36 cellular contexts compared by ENCODE assay signal in the genomic region with DNA sequence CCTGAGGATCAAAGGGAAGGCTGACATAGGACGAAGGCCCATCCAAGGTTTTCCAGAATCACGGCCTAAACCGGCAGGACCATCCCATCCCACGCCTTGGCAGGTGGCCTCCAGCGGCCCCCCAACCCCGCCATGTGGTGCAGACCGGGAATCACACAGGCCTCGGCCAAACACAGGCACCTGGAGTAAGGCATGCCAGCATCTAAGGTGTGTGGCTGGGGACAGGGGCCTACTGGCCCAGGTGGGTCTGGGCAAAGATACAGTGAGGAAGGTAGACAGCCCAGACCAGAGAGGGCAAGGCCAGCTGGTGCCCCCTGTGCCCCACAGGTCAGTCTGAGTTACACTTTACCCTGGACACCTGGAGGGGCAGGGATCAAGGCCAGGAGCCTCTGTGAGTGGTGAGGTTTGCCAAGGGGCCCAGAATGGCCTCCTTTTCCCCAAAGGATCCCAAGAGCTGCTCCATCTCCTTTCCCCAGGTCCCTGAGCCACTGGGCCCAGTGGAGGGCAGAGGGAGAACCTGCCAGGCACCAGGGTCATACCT. TPM values are rescaled to one million over a fixed set of nuclear protein-coding genes. Genes with fewer than 3 reads are reported as not detected.
"Had no signal": no experiment of that assay in that cellular context is flagged by ENCODE, and none has a peak within 500 bp of the region (broad histone marks: within the 10 kb centered on the region; RNA-seq: fewer than 3 reads in every experiment).

No MANE protein-coding gene starts in this region.

- H3K27ac Mint-ChIP-seq: activated B cell treated with CpG ODN at 0.5 μM for 24 hours; activated CD4-positive, alpha-beta memory T cell treated with anti-CD3 and anti-CD28 coated beads for 36 hours; activated CD4-positive, alpha-beta T cell treated with anti-CD3 and anti-CD28 coated beads, Interleukin-2, amount 10 ng/mL, durations not matched to agents 24 days and 14 days; activated CD8-positive, alpha-beta T cell treated with anti-CD3 and anti-CD28 coated beads for 36 hours; activated naive CD4-positive, alpha-beta T cell treated with anti-CD3 and anti-CD28 coated beads, Interleukin-2, amount 10 ng/mL, durations not matched to agents 7 days and 5 days; activated naive CD4-positive, alpha-beta T cell treated with anti-CD3 and anti-CD28 coated beads, Interleukin-2, amount 50 U/mL, for 24 hours; activated naive CD8-positive, alpha-beta T cell; activated naive CD8-positive, alpha-beta T cell treated with anti-CD3 and anti-CD28 coated beads, Interleukin-2, amount 10 ng/mL, durations not matched to agents 7 days and 5 days; activated naive CD8-positive, alpha-beta T cell treated with anti-CD3 and anti-CD28 coated beads, Interleukin-2, amount 50 U/mL, for 24 hours; activated T-cell treated with anti-CD3 and anti-CD28 coated beads, Interleukin-2, amount 50 U/mL, for 24 hours; activated T-helper 2 cell treated with anti-CD3 and anti-CD28 coated beads, Interferon-gamma antibody, Interleukin-2, Interleukin-4, amounts not matched to agents 10 μg/mL and 5 μg/mL and 100 μg/mL, durations not matched to agents 14 hours and 24 hours and 36 hours; T-helper 1 cell treated with Interleukin-12 subunit alpha and Interleukin-12 subunit beta and Interleukin-4 antibody, amounts not matched to agents 30 μg/mL and 1 μg/mL, for 36 hours; T-helper 2 cell treated with Interferon-gamma antibody and Interleukin-4, amounts not matched to agents 5 μg/mL and 100 μg/mL, for 36 hours had no signal

- H3K27me3 Mint-ChIP-seq: activated CD4-positive, alpha-beta T cell treated with anti-CD3 and anti-CD28 coated beads, Interleukin-2, amount 10 ng/mL, durations not matched to agents 24 days and 14 days; activated naive CD4-positive, alpha-beta T cell treated with anti-CD3 and anti-CD28 coated beads, Interleukin-2, amount 50 U/mL, for 24 hours; activated naive CD8-positive, alpha-beta T cell; activated naive CD8-positive, alpha-beta T cell treated with anti-CD3 and anti-CD28 coated beads, Interleukin-2, amount 10 ng/mL, durations not matched to agents 7 days and 5 days had no signal

- H3K4me1 Mint-ChIP-seq: activated B cell treated with CpG ODN at 0.5 μM for 24 hours; activated CD4-positive, alpha-beta T cell treated with anti-CD3 and anti-CD28 coated beads, Interleukin-2, amount 10 ng/mL, durations not matched to agents 24 days and 14 days; activated naive CD4-positive, alpha-beta T cell treated with anti-CD3 and anti-CD28 coated beads, Interleukin-2, amount 10 ng/mL, durations not matched to agents 7 days and 5 days; activated naive CD4-positive, alpha-beta T cell treated with anti-CD3 and anti-CD28 coated beads, Interleukin-2, amount 50 U/mL, for 24 hours; activated naive CD8-positive, alpha-beta T cell treated with anti-CD3 and anti-CD28 coated beads, Interleukin-2, amount 10 ng/mL, durations not matched to agents 7 days and 5 days; activated naive CD8-positive, alpha-beta T cell treated with anti-CD3 and anti-CD28 coated beads, Interleukin-2, amount 50 U/mL, for 24 hours had no signal

- H3K4me3 Mint-ChIP-seq: activated B cell treated with CpG ODN at 0.5 μM for 24 hours; activated CD4-positive, alpha-beta memory T cell treated with anti-CD3 and anti-CD28 coated beads for 36 hours; activated CD4-positive, alpha-beta T cell treated with anti-CD3 and anti-CD28 coated beads, Interleukin-2, amount 10 ng/mL, durations not matched to agents 24 days and 14 days; activated CD8-positive, alpha-beta T cell treated with anti-CD3 and anti-CD28 coated beads for 36 hours; activated naive CD4-positive, alpha-beta T cell treated with anti-CD3 and anti-CD28 coated beads, Interleukin-2, amount 10 ng/mL, durations not matched to agents 7 days and 5 days; activated naive CD4-positive, alpha-beta T cell treated with anti-CD3 and anti-CD28 coated beads, Interleukin-2, amount 50 U/mL, for 24 hours; activated naive CD8-positive, alpha-beta T cell; activated naive CD8-positive, alpha-beta T cell treated with anti-CD3 and anti-CD28 coated beads, Interleukin-2, amount 10 ng/mL, durations not matched to agents 7 days and 5 days; activated naive CD8-positive, alpha-beta T cell treated with anti-CD3 and anti-CD28 coated beads, Interleukin-2, amount 50 U/mL, for 24 hours; activated T-cell treated with anti-CD3 and anti-CD28 coated beads, Interleukin-2, amount 50 U/mL, for 24 hours; T-helper 1 cell treated with Interleukin-12 subunit alpha and Interleukin-12 subunit beta and Interleukin-4 antibody, amounts not matched to agents 30 μg/mL and 1 μg/mL, for 36 hours; T-helper 2 cell treated with Interferon-gamma antibody and Interleukin-4, amounts not matched to agents 5 μg/mL and 100 μg/mL, for 36 hours had no signal

- H3K9me3 Mint-ChIP-seq: activated B cell treated with CpG ODN at 0.5 μM for 24 hours; activated CD4-positive, alpha-beta memory T cell treated with anti-CD3 and anti-CD28 coated beads for 36 hours; activated CD4-positive, alpha-beta T cell treated with anti-CD3 and anti-CD28 coated beads, Interleukin-2, amount 10 ng/mL, durations not matched to agents 24 days and 14 days; activated CD8-positive, alpha-beta T cell treated with anti-CD3 and anti-CD28 coated beads for 36 hours; activated naive CD4-positive, alpha-beta T cell treated with anti-CD3 and anti-CD28 coated beads, Interleukin-2, amount 10 ng/mL, durations not matched to agents 7 days and 5 days; activated naive CD4-positive, alpha-beta T cell treated with anti-CD3 and anti-CD28 coated beads, Interleukin-2, amount 50 U/mL, for 24 hours; activated naive CD8-positive, alpha-beta T cell treated with anti-CD3 and anti-CD28 coated beads, Interleukin-2, amount 10 ng/mL, durations not matched to agents 7 days and 5 days; activated naive CD8-positive, alpha-beta T cell treated with anti-CD3 and anti-CD28 coated beads, Interleukin-2, amount 50 U/mL, for 24 hours; activated T-cell treated with anti-CD3 and anti-CD28 coated beads, Interleukin-2, amount 50 U/mL, for 24 hours; activated T-helper 2 cell treated with anti-CD3 and anti-CD28 coated beads, Interferon-gamma antibody, Interleukin-2, Interleukin-4, amounts not matched to agents 10 μg/mL and 5 μg/mL and 100 μg/mL, durations not matched to agents 14 hours and 24 hours and 36 hours; T-helper 1 cell treated with Interleukin-12 subunit alpha and Interleukin-12 subunit beta and Interleukin-4 antibody, amounts not matched to agents 30 μg/mL and 1 μg/mL, for 36 hours; T-helper 2 cell treated with Interferon-gamma antibody and Interleukin-4, amounts not matched to agents 5 μg/mL and 100 μg/mL, for 36 hours had no signal

- H3K27ac ChIP-seq: body of pancreas, brain microvascular endothelial cell, breast epithelium, VCaP had no signal

- H3K4me1 ChIP-seq: breast epithelium had no signal

- H3K9me3 ChIP-seq: body of pancreas, breast epithelium had no signal

- H3K27me3 ChIP-seq: body of pancreas, brain microvascular endothelial cell, breast epithelium had no signal

- DNase-seq: activated B cell treated with CpG ODN at 0.5 μM for 24 hours; activated CD4-positive, alpha-beta memory T cell treated with anti-CD3 and anti-CD28 coated beads for 36 hours; activated CD4-positive, alpha-beta T cell treated with anti-CD3 and anti-CD28 coated beads for 4 hours; activated CD4-positive, alpha-beta T cell treated with anti-CD3 and anti-CD28 coated beads, Interleukin-2, amount 10 ng/mL, durations not matched to agents 24 days and 14 days; activated CD4-positive, alpha-beta T cell treated with anti-CD3 and anti-CD28 coated beads, Interleukin-2, amount 50 U/mL, for 1 hour; activated CD4-positive, alpha-beta T cell treated with anti-CD3 and anti-CD28 coated beads, Interleukin-2, amount 50 U/mL, for 4 hours; activated CD4-positive, CD25-positive, alpha-beta regulatory T cell treated with anti-CD3 and anti-CD28 coated beads, Interleukin-2, amount 50 U/mL, for 72 hours; activated CD8-positive, alpha-beta memory T cell treated with anti-CD3 and anti-CD28 coated beads, Interleukin-2, amount 50 U/mL, for 48 hours; activated CD8-positive, alpha-beta T cell treated with anti-CD3 and anti-CD28 coated beads for 36 hours; activated effector memory CD4-positive, alpha-beta T cell treated with Interleukin-2 at 50 U/mL for 16 hours; activated gamma-delta T cell; activated naive CD4-positive, alpha-beta T cell treated with anti-CD3 and anti-CD28 coated beads, Interleukin-2, amount 10 ng/mL, durations not matched to agents 7 days and 5 days; activated naive CD4-positive, alpha-beta T cell treated with Interleukin-2 at 50 U/mL for 16 hours; activated naive CD8-positive, alpha-beta T cell treated with anti-CD3 and anti-CD28 coated beads, Interleukin-2, amount 10 ng/mL, durations not matched to agents 7 days and 5 days; activated naive CD8-positive, alpha-beta T cell treated with anti-CD3 and anti-CD28 coated beads, Interleukin-2, amount 50 U/mL, for 24 hours; activated T-cell treated with anti-CD3 and anti-CD28 coated beads, Interleukin-2, amount 50 U/mL, for 24 hours; activated T-cell treated with anti-CD3 and anti-CD28 coated beads, Interleukin-2, amount 50 U/mL, for 48 hours; aorta; body of pancreas; brain microvascular endothelial cell; central memory CD4-positive, alpha-beta T cell; T-helper 1 cell; T-helper 2 cell; T-helper 9 cell had no signal

- ATAC-seq: activated CD8-positive, alpha-beta T cell treated with anti-CD3 and anti-CD28 coated beads for 36 hours; activated naive CD8-positive, alpha-beta T cell treated with anti-CD3 and anti-CD28 coated beads, Interleukin-2, amount 50 U/mL, for 24 hours; body of pancreas had no signal

- H3K36me3 Mint-ChIP-seq: activated CD4-positive, alpha-beta memory T cell treated with anti-CD3 and anti-CD28 coated beads for 36 hours; activated naive CD4-positive, alpha-beta T cell treated with anti-CD3 and anti-CD28 coated beads, Interleukin-2, amount 10 ng/mL, durations not matched to agents 7 days and 5 days; activated naive CD4-positive, alpha-beta T cell treated with anti-CD3 and anti-CD28 coated beads, Interleukin-2, amount 50 U/mL, for 24 hours; activated naive CD8-positive, alpha-beta T cell; activated naive CD8-positive, alpha-beta T cell treated with anti-CD3 and anti-CD28 coated beads, Interleukin-2, amount 10 ng/mL, durations not matched to agents 7 days and 5 days had no signal

- H3K36me3 ChIP-seq: brain microvascular endothelial cell, breast epithelium had no signal

- H3K4me3 ChIP-seq: body of pancreas, breast epithelium had no signal

RNA-seq across cellular contexts. Expression of gene TAS1R2, which starts 12.7 kb away (rescaled TPM):
- total RNA-seq: activated B cell treated with CpG ODN at 0.5 μM for 24 hours; activated CD4-positive, alpha-beta memory T cell treated with anti-CD3 and anti-CD28 coated beads for 36 hours; activated CD4-positive, alpha-beta T cell treated with anti-CD3 and anti-CD28 coated beads, Interleukin-2, amount 10 ng/mL, durations not matched to agents 24 days and 14 days; activated CD8-positive, alpha-beta memory T cell treated with anti-CD3 and anti-CD28 coated beads for 36 hours; activated CD8-positive, alpha-beta T cell treated with anti-CD3 and anti-CD28 coated beads for 36 hours; activated naive CD8-positive, alpha-beta T cell treated with anti-CD3 and anti-CD28 coated beads, Interleukin-2, amount 10 ng/mL, durations not matched to agents 7 days and 5 days; activated T-helper 2 cell treated with anti-CD3 and anti-CD28 coated beads, Interferon-gamma antibody, Interleukin-2, Interleukin-4, amounts not matched to agents 10 μg/mL and 5 μg/mL and 100 μg/mL, durations not matched to agents 14 hours and 24 hours and 36 hours; aorta; astrocyte; body of pancreas; breast epithelium; cardiac septum; cerebellum had no signal
- polyA plus RNA-seq: adipose tissue, aorta had no signal
